Comparison of ENCODE assay signal across 8 cellular contexts in genomic region chr11:78138694-78139421, GRCh38. TPM values are rescaled to one million over a fixed set of nuclear protein-coding genes. Genes with fewer than 3 reads are reported as not detected.
DNase-seq lines count a peak whose midpoint lies in the region; ATAC-seq, FAIRE-seq and TF ChIP-seq lines count a peak whose summit lies in the region.

No MANE protein-coding gene starts in this region.

- H3K4me1 ChIP-seq in mesodermal cell (ENCODE audit: control insufficient read depth, insufficient read depth, low read length, poor library complexity, severe bottlenecking) = no peaks in the 10 kb centered on the region

- DNase-seq in COLO668 (lab: John Stamatoyannopoulos, UW; ENCODE audit: unreplicated experiment) (peak; percentile 7), T follicular helper cell (ENCODE audit: low read depth) (peak; percentile 8), bronchial epithelial cell (ENCODE audit: low read depth) (peak; percentile 63), NCI-H2107 (lab: John Stamatoyannopoulos, UW) (no peak)
- DNase-seq in stimulated activated naive B cell treated with anti-CD40 and anti-IgM and Interleukin-4, amounts not matched to agents 10 μg/mL and 1 μg/mL and 100 μg/mL, for 72 hours = peak; percentile 24

- H3K36me3 ChIP-seq in bronchial epithelial cell (ENCODE audit: control insufficient read depth, insufficient read depth, low read length) (no peaks in the 10 kb centered on the region), mesodermal cell (ENCODE audit: control insufficient read depth, insufficient read depth, low read length) (peaks cover 55% of the 10 kb centered on the region)

- no peak for TF ChIP-seq CTCF in bronchial epithelial cell (IDR thresholded peaks at IDR 0.05; ENCODE audit: insufficient read depth, low read length, severe bottlenecking)

- FAIRE-seq in bronchial epithelial cell (lab: Jason Lieb, UNC) = no peak

- peak overlapping the region; percentile 97 for H3K27ac Mint-ChIP-seq in stimulated activated naive B cell treated with anti-CD40 and anti-IgM and Interleukin-4, amounts not matched to agents 10 μg/mL and 1 μg/mL and 100 μg/mL, for 72 hours

- peak overlapping the region; percentile 75 for H3K27ac ChIP-seq in mesodermal cell (ENCODE audit: low read depth, low read length, severe bottlenecking)

- peak overlapping the region; percentile 84 to 86 for H3K4me3 Mint-ChIP-seq in stimulated activated naive B cell treated with anti-CD40 and anti-IgM and Interleukin-4, amounts not matched to agents 10 μg/mL and 1 μg/mL and 100 μg/mL, for 72 hours

- H3K4me3 ChIP-seq in bronchial epithelial cell (ENCODE audit: low read depth, low read length) (peak overlapping the region; percentile 62), mesodermal cell (ENCODE audit: extremely low read depth, insufficient read depth, low read length, poor library complexity, severe bottlenecking) (peak overlapping the region; percentile 79)

- H3K27me3 Mint-ChIP-seq in stimulated activated naive B cell treated with anti-CD40 and anti-IgM and Interleukin-4, amounts not matched to agents 10 μg/mL and 1 μg/mL and 100 μg/mL, for 72 hours = no peaks in the 10 kb centered on the region

- no peaks in the 10 kb centered on the region for H3K9me3 ChIP-seq in mesodermal cell (ENCODE audit: control insufficient read depth, low read length)

- H3K9me3 Mint-ChIP-seq in stimulated activated naive B cell treated with anti-CD40 and anti-IgM and Interleukin-4, amounts not matched to agents 10 μg/mL and 1 μg/mL and 100 μg/mL, for 72 hours = peaks cover 0 to 2% of the 10 kb centered on the region in 2 donors

- H3K36me3 Mint-ChIP-seq in stimulated activated naive B cell treated with anti-CD40 and anti-IgM and Interleukin-4, amounts not matched to agents 10 μg/mL and 1 μg/mL and 100 μg/mL, for 72 hours = peaks cover 24 to 47% of the 10 kb centered on the region in 2 donors

- 35 to 45% methylated on average over 6 to 9 of the region's 12 CpGs for WGBS in mesodermal cell (ENCODE audit: insufficient coverage in 2 of 2), 2 experiments

- H3K27me3 ChIP-seq in bronchial epithelial cell (ENCODE audit: control insufficient read depth, insufficient read depth, low read length) = no peaks in the 10 kb centered on the region

- ATAC-seq in GM19452 (IDR thresholded peaks at IDR 0.05; ENCODE audit: unreplicated experiment) = peak; percentile 21
- ATAC-seq in HG03469 (IDR thresholded peaks at IDR 0.05; ENCODE audit: unreplicated experiment) = peak; percentile 6
- ATAC-seq in stimulated activated naive B cell treated with anti-CD40 and anti-IgM and Interleukin-4, amounts not matched to agents 10 μg/mL and 1 μg/mL and 100 μg/mL, for 72 hours (replicated peaks) = peak; percentile 40 to 52

- peaks cover 33 to 67% of the 10 kb centered on the region in 2 donors for H3K4me1 Mint-ChIP-seq in stimulated activated naive B cell treated with anti-CD40 and anti-IgM and Interleukin-4, amounts not matched to agents 10 μg/mL and 1 μg/mL and 100 μg/mL, for 72 hours

RNA-seq across cellular contexts. Expression of gene ALG8, which starts 0.6 kb away (rescaled TPM):
- total RNA-seq in bronchial epithelial cell = 18.4 and 20.1 TPM in 2 replicates
- 50.5 TPM for polyA plus RNA-seq in mesodermal cell (2013, experiment 1 of 2)
- polyA plus RNA-seq in mesodermal cell (2013, experiment 2 of 2) = 51.4 TPM

RNA-seq across cellular contexts. Expression of gene KCTD21, which starts 49.6 kb away (rescaled TPM):
- total RNA-seq in bronchial epithelial cell = 3.7 and 5.6 TPM in 2 replicates
- polyA plus RNA-seq in mesodermal cell (2013, experiment 1 of 2) = 7.9 TPM
- polyA plus RNA-seq in mesodermal cell (2013, experiment 2 of 2) = 7.5 TPM

RNA-seq across cellular contexts. Expression of gene USP35, which starts 49.9 kb away (rescaled TPM):
- total RNA-seq in bronchial epithelial cell = 3.7 and 5.1 TPM in 2 replicates
- polyA plus RNA-seq in mesodermal cell (2013, experiment 1 of 2) = 11.7 TPM
- 10.7 TPM for polyA plus RNA-seq in mesodermal cell (2013, experiment 2 of 2)

RNA-seq across cellular contexts. Expression of gene NDUFC2, which starts 59.2 kb away (rescaled TPM):
- total RNA-seq in bronchial epithelial cell = 62.3 and 64.8 TPM in 2 replicates
- polyA plus RNA-seq in mesodermal cell (2013, experiment 1 of 2) = 198 TPM
- polyA plus RNA-seq in mesodermal cell (2013, experiment 2 of 2) = 194 TPM
